21 cellular contexts compared by ENCODE assay signal in the genomic region with DNA sequence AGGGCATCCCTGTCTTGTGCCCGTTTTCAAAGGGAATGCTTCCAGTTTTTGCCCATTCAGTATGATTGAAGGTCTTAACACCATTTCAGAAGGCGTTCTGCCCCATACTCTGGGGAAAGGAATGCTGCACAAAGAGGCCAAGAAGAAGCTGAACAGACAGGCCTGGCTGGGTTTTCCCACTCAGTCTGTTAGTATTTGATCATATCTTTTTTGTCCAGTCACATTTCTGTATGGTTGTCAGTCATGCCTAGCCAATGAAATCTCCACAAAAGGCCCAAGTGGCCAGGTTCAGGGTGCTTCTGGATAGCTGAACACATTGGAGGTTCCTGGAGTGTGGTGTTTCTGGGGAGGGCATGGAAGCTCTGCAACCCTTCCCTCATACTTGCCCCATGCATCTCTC.
"Had no signal": no experiment of that assay in that cellular context is flagged by ENCODE, and none has a peak within 500 bp of the region (broad histone marks: within the 10 kb centered on the region; RNA-seq: fewer than 3 reads in every experiment).

No MANE protein-coding gene starts in this region.

- H3K36me3 ChIP-seq: thoracic aorta, upper lobe of right lung had no signal

- ATAC-seq: activated CD8-positive, alpha-beta T cell treated with anti-CD3 and anti-CD28 coated beads for 36 hours; foreskin keratinocyte; left lobe of liver; stimulated activated memory B cell treated with anti-CD40 and anti-IgM and Interleukin-4, amounts not matched to agents 10 μg/mL and 1 μg/mL and 100 μg/mL, for 72 hours; T-cell; upper lobe of right lung had no signal

- H3K9me3 ChIP-seq: thoracic aorta, upper lobe of right lung had no signal

- H3K27me3 Mint-ChIP-seq: activated CD4-positive, alpha-beta T cell treated with anti-CD3 and anti-CD28 coated beads, Interleukin-2, amount 10 ng/mL, durations not matched to agents 24 days and 14 days; activated CD8-positive, alpha-beta T cell treated with anti-CD3 and anti-CD28 coated beads for 36 hours; brain; progenitor cell of endocrine pancreas; stimulated activated memory B cell treated with anti-CD40 and anti-IgM and Interleukin-4, amounts not matched to agents 10 μg/mL and 1 μg/mL and 100 μg/mL, for 72 hours; T-cell had no signal

- H3K27ac Mint-ChIP-seq: activated CD4-positive, alpha-beta T cell treated with anti-CD3 and anti-CD28 coated beads, Interleukin-2, amount 10 ng/mL, durations not matched to agents 24 days and 14 days; activated T-helper 2 cell treated with anti-CD3 and anti-CD28 coated beads, Interferon-gamma antibody, Interleukin-2, Interleukin-4, amounts not matched to agents 10 μg/mL and 5 μg/mL and 100 μg/mL, durations not matched to agents 14 hours and 24 hours and 36 hours; brain; progenitor cell of endocrine pancreas; stimulated activated memory B cell treated with anti-CD40 and anti-IgM and Interleukin-4, amounts not matched to agents 10 μg/mL and 1 μg/mL and 100 μg/mL, for 72 hours had no signal

- H3K27ac ChIP-seq: foreskin keratinocyte, thoracic aorta, upper lobe of right lung had no signal

- H3K4me3 Mint-ChIP-seq: activated CD4-positive, alpha-beta T cell treated with anti-CD3 and anti-CD28 coated beads, Interleukin-2, amount 10 ng/mL, durations not matched to agents 24 days and 14 days; activated CD8-positive, alpha-beta T cell treated with anti-CD3 and anti-CD28 coated beads for 36 hours; brain; stimulated activated memory B cell treated with anti-CD40 and anti-IgM and Interleukin-4, amounts not matched to agents 10 μg/mL and 1 μg/mL and 100 μg/mL, for 72 hours; T-cell had no signal

- H3K27me3 ChIP-seq: foreskin keratinocyte, upper lobe of right lung had no signal

- DNase-seq: activated CD4-positive, alpha-beta T cell treated with anti-CD3 and anti-CD28 coated beads, Interleukin-2, amount 10 ng/mL, durations not matched to agents 24 days and 14 days; activated CD4-positive, CD25-positive, alpha-beta regulatory T cell; activated CD8-positive, alpha-beta T cell treated with anti-CD3 and anti-CD28 coated beads for 36 hours; activated naive CD4-positive, alpha-beta T cell treated with Interleukin-2 at 50 U/mL for 16 hours; activated T-cell treated with anti-CD3 and anti-CD28 coated beads, Interleukin-2, amount 50 U/mL, for 1 hour; cerebellar nuclear complex; cortex of kidney; foreskin keratinocyte; head of caudate nucleus; kidney; mammary epithelial cell; stimulated activated CD4-positive, alpha-beta T cell treated with anti-CD3 and anti-CD28 coated beads, Interleukin-15, amount 100 ng/mL, for 24 hours; stimulated activated CD4-positive, alpha-beta T cell treated with anti-CD3 and anti-CD28 coated beads, Interleukin-2, amount 100 ng/mL, for 48 hours; T-cell; upper lobe of right lung had no signal

- H3K4me3 ChIP-seq: thoracic aorta, upper lobe of right lung had no signal
